1 cellular context compared by ENCODE assay signal in the genomic region with DNA sequence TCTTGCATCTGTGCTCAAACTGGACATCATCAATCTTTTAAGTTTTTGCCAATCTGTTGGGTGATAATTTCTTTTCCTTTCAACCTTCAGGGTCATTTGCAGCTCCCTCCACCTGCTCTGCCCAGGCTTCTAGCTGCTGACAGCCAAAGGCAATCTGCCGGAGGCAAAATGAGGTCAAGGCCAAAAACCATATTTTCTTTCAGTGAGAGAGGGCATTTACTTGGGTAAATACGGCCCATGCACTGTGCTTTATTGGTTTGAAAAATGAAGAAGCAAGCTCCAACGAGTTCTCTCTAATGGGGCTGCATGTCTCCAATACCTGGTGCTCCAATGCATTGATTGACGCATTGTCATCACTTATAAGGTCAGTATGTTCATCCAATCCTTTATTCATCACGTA.
TF ChIP-seq lines count a peak whose summit lies in the region.

No MANE protein-coding gene starts in this region.

TF ChIP-seq in K562, 482 proteins besides CTCF, POLR2A, EP300 and RAD21:
- TF ChIP-seq, protein P1, sequence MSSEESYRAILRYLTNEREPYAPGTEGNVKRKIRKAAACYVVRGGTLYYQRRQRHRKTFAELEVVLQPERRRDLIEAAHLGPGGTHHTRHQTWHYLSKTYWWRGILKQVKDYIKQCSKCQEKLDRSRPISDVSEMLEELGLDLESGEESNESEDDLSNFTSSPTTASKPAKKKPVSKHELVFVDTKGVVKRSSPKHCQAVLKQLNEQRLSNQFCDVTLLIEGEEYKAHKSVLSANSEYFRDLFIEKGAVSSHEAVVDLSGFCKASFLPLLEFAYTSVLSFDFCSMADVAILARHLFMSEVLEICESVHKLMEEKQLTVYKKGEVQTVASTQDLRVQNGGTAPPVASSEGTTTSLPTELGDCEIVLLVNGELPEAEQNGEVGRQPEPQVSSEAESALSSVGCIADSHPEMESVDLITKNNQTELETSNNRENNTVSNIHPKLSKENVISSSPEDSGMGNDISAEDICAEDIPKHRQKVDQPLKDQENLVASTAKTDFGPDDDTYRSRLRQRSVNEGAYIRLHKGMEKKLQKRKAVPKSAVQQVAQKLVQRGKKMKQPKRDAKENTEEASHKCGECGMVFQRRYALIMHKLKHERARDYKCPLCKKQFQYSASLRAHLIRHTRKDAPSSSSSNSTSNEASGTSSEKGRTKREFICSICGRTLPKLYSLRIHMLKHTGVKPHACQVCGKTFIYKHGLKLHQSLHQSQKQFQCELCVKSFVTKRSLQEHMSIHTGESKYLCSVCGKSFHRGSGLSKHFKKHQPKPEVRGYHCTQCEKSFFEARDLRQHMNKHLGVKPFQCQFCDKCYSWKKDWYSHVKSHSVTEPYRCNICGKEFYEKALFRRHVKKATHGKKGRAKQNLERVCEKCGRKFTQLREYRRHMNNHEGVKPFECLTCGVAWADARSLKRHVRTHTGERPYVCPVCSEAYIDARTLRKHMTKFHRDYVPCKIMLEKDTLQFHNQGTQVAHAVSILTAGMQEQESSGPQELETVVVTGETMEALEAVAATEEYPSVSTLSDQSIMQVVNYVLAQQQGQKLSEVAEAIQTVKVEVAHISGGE (CRISPR knock-in tag; IDR thresholded peaks at IDR 0.05): no peak
- TF ChIP-seq, protein P2, sequence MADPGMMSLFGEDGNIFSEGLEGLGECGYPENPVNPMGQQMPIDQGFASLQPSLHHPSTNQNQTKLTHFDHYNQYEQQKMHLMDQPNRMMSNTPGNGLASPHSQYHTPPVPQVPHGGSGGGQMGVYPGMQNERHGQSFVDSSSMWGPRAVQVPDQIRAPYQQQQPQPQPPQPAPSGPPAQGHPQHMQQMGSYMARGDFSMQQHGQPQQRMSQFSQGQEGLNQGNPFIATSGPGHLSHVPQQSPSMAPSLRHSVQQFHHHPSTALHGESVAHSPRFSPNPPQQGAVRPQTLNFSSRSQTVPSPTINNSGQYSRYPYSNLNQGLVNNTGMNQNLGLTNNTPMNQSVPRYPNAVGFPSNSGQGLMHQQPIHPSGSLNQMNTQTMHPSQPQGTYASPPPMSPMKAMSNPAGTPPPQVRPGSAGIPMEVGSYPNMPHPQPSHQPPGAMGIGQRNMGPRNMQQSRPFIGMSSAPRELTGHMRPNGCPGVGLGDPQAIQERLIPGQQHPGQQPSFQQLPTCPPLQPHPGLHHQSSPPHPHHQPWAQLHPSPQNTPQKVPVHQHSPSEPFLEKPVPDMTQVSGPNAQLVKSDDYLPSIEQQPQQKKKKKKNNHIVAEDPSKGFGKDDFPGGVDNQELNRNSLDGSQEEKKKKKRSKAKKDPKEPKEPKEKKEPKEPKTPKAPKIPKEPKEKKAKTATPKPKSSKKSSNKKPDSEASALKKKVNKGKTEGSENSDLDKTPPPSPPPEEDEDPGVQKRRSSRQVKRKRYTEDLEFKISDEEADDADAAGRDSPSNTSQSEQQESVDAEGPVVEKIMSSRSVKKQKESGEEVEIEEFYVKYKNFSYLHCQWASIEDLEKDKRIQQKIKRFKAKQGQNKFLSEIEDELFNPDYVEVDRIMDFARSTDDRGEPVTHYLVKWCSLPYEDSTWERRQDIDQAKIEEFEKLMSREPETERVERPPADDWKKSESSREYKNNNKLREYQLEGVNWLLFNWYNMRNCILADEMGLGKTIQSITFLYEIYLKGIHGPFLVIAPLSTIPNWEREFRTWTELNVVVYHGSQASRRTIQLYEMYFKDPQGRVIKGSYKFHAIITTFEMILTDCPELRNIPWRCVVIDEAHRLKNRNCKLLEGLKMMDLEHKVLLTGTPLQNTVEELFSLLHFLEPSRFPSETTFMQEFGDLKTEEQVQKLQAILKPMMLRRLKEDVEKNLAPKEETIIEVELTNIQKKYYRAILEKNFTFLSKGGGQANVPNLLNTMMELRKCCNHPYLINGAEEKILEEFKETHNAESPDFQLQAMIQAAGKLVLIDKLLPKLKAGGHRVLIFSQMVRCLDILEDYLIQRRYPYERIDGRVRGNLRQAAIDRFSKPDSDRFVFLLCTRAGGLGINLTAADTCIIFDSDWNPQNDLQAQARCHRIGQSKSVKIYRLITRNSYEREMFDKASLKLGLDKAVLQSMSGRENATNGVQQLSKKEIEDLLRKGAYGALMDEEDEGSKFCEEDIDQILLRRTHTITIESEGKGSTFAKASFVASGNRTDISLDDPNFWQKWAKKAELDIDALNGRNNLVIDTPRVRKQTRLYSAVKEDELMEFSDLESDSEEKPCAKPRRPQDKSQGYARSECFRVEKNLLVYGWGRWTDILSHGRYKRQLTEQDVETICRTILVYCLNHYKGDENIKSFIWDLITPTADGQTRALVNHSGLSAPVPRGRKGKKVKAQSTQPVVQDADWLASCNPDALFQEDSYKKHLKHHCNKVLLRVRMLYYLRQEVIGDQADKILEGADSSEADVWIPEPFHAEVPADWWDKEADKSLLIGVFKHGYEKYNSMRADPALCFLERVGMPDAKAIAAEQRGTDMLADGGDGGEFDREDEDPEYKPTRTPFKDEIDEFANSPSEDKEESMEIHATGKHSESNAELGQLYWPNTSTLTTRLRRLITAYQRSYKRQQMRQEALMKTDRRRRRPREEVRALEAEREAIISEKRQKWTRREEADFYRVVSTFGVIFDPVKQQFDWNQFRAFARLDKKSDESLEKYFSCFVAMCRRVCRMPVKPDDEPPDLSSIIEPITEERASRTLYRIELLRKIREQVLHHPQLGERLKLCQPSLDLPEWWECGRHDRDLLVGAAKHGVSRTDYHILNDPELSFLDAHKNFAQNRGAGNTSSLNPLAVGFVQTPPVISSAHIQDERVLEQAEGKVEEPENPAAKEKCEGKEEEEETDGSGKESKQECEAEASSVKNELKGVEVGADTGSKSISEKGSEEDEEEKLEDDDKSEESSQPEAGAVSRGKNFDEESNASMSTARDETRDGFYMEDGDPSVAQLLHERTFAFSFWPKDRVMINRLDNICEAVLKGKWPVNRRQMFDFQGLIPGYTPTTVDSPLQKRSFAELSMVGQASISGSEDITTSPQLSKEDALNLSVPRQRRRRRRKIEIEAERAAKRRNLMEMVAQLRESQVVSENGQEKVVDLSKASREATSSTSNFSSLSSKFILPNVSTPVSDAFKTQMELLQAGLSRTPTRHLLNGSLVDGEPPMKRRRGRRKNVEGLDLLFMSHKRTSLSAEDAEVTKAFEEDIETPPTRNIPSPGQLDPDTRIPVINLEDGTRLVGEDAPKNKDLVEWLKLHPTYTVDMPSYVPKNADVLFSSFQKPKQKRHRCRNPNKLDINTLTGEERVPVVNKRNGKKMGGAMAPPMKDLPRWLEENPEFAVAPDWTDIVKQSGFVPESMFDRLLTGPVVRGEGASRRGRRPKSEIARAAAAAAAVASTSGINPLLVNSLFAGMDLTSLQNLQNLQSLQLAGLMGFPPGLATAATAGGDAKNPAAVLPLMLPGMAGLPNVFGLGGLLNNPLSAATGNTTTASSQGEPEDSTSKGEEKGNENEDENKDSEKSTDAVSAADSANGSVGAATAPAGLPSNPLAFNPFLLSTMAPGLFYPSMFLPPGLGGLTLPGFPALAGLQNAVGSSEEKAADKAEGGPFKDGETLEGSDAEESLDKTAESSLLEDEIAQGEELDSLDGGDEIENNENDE (IDR thresholded peaks at IDR 0.05; ENCODE audit: low read depth, low read length): peak; percentile 79
